In genomic region chr10:72133517-72133916, GRCh38 we compare ENCODE assay signal across 9 cellular contexts. TPM values are rescaled to one million over a fixed set of nuclear protein-coding genes. Genes with fewer than 3 reads are reported as not detected.
A peak's percentile ranks its signal among the peaks of the same experiment; 100 is the strongest.
DNase-seq lines count a peak whose midpoint lies in the region; ATAC-seq and TF ChIP-seq lines count a peak whose summit lies in the region.
"Had no signal": no experiment of that assay in that cellular context is flagged by ENCODE, and none has a peak within 500 bp of the region (broad histone marks: within the 10 kb centered on the region; RNA-seq: fewer than 3 reads in every experiment).

No MANE protein-coding gene starts in this region.

- H3K36me3 ChIP-seq in right atrium auricular region: no peaks in the 10 kb centered on the region

- no peaks in the 10 kb centered on the region for H3K9me3 Mint-ChIP-seq in activated B cell treated with CpG ODN at 0.5 μM for 24 hours
- no peaks in the 10 kb centered on the region for H3K9me3 Mint-ChIP-seq in stimulated activated effector memory CD8-positive, alpha-beta T cell treated with anti-CD3 and anti-CD28 coated beads, Interleukin-12 subunit alpha, Interleukin-12 subunit beta, amount 100 ng/mL, for 72 hours

- peaks cover 33% of the 10 kb centered on the region for H3K4me1 Mint-ChIP-seq in activated B cell treated with CpG ODN at 0.5 μM for 24 hours
- H3K4me1 Mint-ChIP-seq in stimulated activated effector memory CD8-positive, alpha-beta T cell treated with anti-CD3 and anti-CD28 coated beads, Interleukin-12 subunit alpha, Interleukin-12 subunit beta, amount 100 ng/mL, for 72 hours: peaks cover 29% of the 10 kb centered on the region

- H3K4me3 Mint-ChIP-seq in activated B cell treated with CpG ODN at 0.5 μM for 24 hours: no peak overlapping the region
- no peak overlapping the region for H3K4me3 Mint-ChIP-seq in stimulated activated effector memory CD8-positive, alpha-beta T cell treated with anti-CD3 and anti-CD28 coated beads, Interleukin-12 subunit alpha, Interleukin-12 subunit beta, amount 100 ng/mL, for 72 hours

- POLR2A ChIA-PET in activated B cell treated with CpG ODN at 0.5 μM for 24 hours (lab: Charles Lee): interaction anchor here (0.6 to 1.4 kb wide), 3 partner anchors 83 to 202 kb away, joined by 4 to 6 read pairs (median 4); partner anchors contain the start of gene DDIT4

- intact Hi-C loops in left ventricle myocardium superior (cut with micrococcal nuclease) (no loop called here), activated B cell treated with CpG ODN at 0.5 μM for 24 hours (cut with micrococcal nuclease) (no loop called here), posterior cingulate gyrus (cut with DNase I) (loop anchor here (5.0 kb wide), 2 partner anchors 89 to 194 kb away; no protein-coding TSS in a partner anchor)

- ATAC-seq in left ventricle myocardium superior (peak; percentile 34), HG03045 (IDR thresholded peaks at IDR 0.05; ENCODE audit: unreplicated experiment) (peak; percentile 73), activated B cell treated with CpG ODN at 0.5 μM for 24 hours (ENCODE audit: low read depth) (no peak)
- ATAC-seq in stimulated activated effector memory CD8-positive, alpha-beta T cell treated with anti-CD3 and anti-CD28 coated beads, Interleukin-12 subunit alpha, Interleukin-12 subunit beta, amount 100 ng/mL, for 72 hours: peak; percentile 76

- no peak overlapping the region for H3K4me3 ChIP-seq in right atrium auricular region

- TF ChIP-seq CTCF in right atrium auricular region (IDR thresholded peaks at IDR 0.05): no peak
- no peak for TF ChIP-seq CTCF in activated B cell treated with CpG ODN at 0.5 μM for 24 hours (IDR thresholded peaks at IDR 0.05)

- no peaks in the 10 kb centered on the region for H3K4me1 ChIP-seq in right atrium auricular region
- H3K4me1 ChIP-seq: parathyroid adenoma had no signal

- H3K9me3 ChIP-seq in right atrium auricular region: no peaks in the 10 kb centered on the region

- H3K27ac Mint-ChIP-seq in activated B cell treated with CpG ODN at 0.5 μM for 24 hours: peak overlapping the region; percentile 6
- H3K27ac Mint-ChIP-seq in stimulated activated effector memory CD8-positive, alpha-beta T cell treated with anti-CD3 and anti-CD28 coated beads, Interleukin-12 subunit alpha, Interleukin-12 subunit beta, amount 100 ng/mL, for 72 hours: no peak overlapping the region

- peaks cover 47% of the 10 kb centered on the region for H3K36me3 Mint-ChIP-seq in activated B cell treated with CpG ODN at 0.5 μM for 24 hours (ENCODE audit: low read depth)
- peaks cover 22% of the 10 kb centered on the region for H3K36me3 Mint-ChIP-seq in stimulated activated effector memory CD8-positive, alpha-beta T cell treated with anti-CD3 and anti-CD28 coated beads, Interleukin-12 subunit alpha, Interleukin-12 subunit beta, amount 100 ng/mL, for 72 hours

- no peak for DNase-seq in left ventricle myocardium superior
- no peak for DNase-seq in right atrium auricular region (ENCODE audit: low spot score)
- no peak for DNase-seq in activated B cell treated with CpG ODN at 0.5 μM for 24 hours
- DNase-seq in stimulated activated effector memory CD8-positive, alpha-beta T cell treated with anti-CD3 and anti-CD28 coated beads, Interleukin-12 subunit alpha, Interleukin-12 subunit beta, amount 100 ng/mL, for 72 hours (ENCODE audit: low spot score in 2 of 2): no peak
- no peak for DNase-seq in NCI-H82 treated with DMSO at 0.1 percent for 48 hours (lab: John Stamatoyannopoulos, UW; ENCODE audit: unreplicated experiment)
- DNase-seq in hippocampal formation (lab: John Stamatoyannopoulos, UW): no peak
- no peak for DNase-seq in posterior cingulate gyrus

- CTCF ChIA-PET in activated B cell treated with CpG ODN at 0.5 μM for 24 hours (lab: Charles Lee): interaction anchor here (1.2 to 11.4 kb wide), 2 partner anchors 164 to 202 kb away, joined by 4 to 172 read pairs; no protein-coding TSS in a partner anchor

- no peaks in the 10 kb centered on the region for H3K27me3 Mint-ChIP-seq in activated B cell treated with CpG ODN at 0.5 μM for 24 hours

- H3K27ac ChIP-seq in right atrium auricular region: no peak overlapping the region
- H3K27ac ChIP-seq: parathyroid adenoma had no signal

- no peaks in the 10 kb centered on the region for H3K27me3 ChIP-seq in right atrium auricular region

RNA-seq across cellular contexts. Expression of gene SPOCK2, which starts 45.2 kb away (rescaled TPM):
- 12.7 TPM for total RNA-seq in left ventricle myocardium superior
- total RNA-seq in right atrium auricular region: 10 to 100 TPM; 19.3 to 19.8 TPM
- total RNA-seq in activated B cell treated with CpG ODN at 0.5 μM for 24 hours: 24.2 and 27.8 TPM in 2 replicates
